21 cellular contexts compared by ENCODE assay signal in genomic region chr16:27281285-27281684, GRCh38. TPM values are rescaled to one million over a fixed set of nuclear protein-coding genes. Genes with fewer than 3 reads are reported as not detected.
DNase-seq lines count a peak whose midpoint lies in the region; ATAC-seq, FAIRE-seq and TF ChIP-seq lines count a peak whose summit lies in the region.
"Had no signal": no experiment of that assay in that cellular context is flagged by ENCODE, and none has a peak within 500 bp of the region (broad histone marks: within the 10 kb centered on the region; RNA-seq: fewer than 3 reads in every experiment).

No MANE protein-coding gene starts in this region.

- no peak overlapping the region for H4K91ac ChIP-seq in H1 (replicated peaks; ENCODE audit: insufficient read length, low read length)

- TF ChIP-seq RAD21 in H1 (IDR thresholded peaks at IDR 0.05 in 1 of 2, conservative IDR thresholded peaks at IDR 0.05 in 1 of 2; ENCODE audit: low read depth in 2 of 2, low read length in 2 of 2): no peak

- peaks cover 23% of the 10 kb centered on the region for H3K27me3 Mint-ChIP-seq in T-helper 1 cell treated with Interleukin-12 subunit alpha and Interleukin-12 subunit beta and Interleukin-4 antibody, amounts not matched to agents 30 μg/mL and 1 μg/mL, for 36 hours (ENCODE audit: low read depth)
- no peaks in the 10 kb centered on the region for H3K27me3 Mint-ChIP-seq in stimulated activated naive CD8-positive, alpha-beta T cell treated with anti-CD3 and anti-CD28 coated beads, Interleukin-15, Interleukin-2, amounts not matched to agents 100 ng/mL and 50 ng/mL, for 24 hours

- H3K36me3 Mint-ChIP-seq in T-helper 1 cell treated with Interleukin-12 subunit alpha and Interleukin-12 subunit beta and Interleukin-4 antibody, amounts not matched to agents 30 μg/mL and 1 μg/mL, for 36 hours (ENCODE audit: low read depth): peaks cover 14% of the 10 kb centered on the region
- H3K36me3 Mint-ChIP-seq in stimulated activated naive CD8-positive, alpha-beta T cell treated with anti-CD3 and anti-CD28 coated beads, Interleukin-15, Interleukin-2, amounts not matched to agents 100 ng/mL and 50 ng/mL, for 24 hours (ENCODE audit: low read depth): no peaks in the 10 kb centered on the region

- POLR2A ChIA-PET in H1 (lab: Charles Lee; ENCODE audit: partially characterized antibody): interaction anchor here (0.6 kb wide), 1 partner anchor 70 kb away, joined by 3 read pairs; no protein-coding TSS in a partner anchor

- no peak for TF ChIP-seq EP300 in H1 (IDR thresholded peaks at IDR 0.05; ENCODE audit: borderline replicate concordance in 1 of 2, low read depth in 2 of 2, low read length in 2 of 2)

- ATAC-seq in stimulated activated naive CD8-positive, alpha-beta T cell treated with anti-CD3 and anti-CD28 coated beads, Interleukin-15, Interleukin-2, amounts not matched to agents 100 U/mL and 50 U/mL, for 24 hours: no peak
- no peak for ATAC-seq in aorta (ENCODE audit: low FRiP score)
- ATAC-seq: HCT116, lower lobe of right lung had no signal

- no peak overlapping the region for H2BK12ac ChIP-seq in H1 (ENCODE audit: low read depth, low read length)

- H3K79me2 ChIP-seq in H1 (ENCODE audit: control insufficient read depth in 1 of 2, insufficient read depth in 2 of 2, low read length in 2 of 2): no peaks in the 10 kb centered on the region
- H3K79me2 ChIP-seq: hepatocyte had no signal

- peak overlapping the region; percentile 23 for H3K27ac Mint-ChIP-seq in T-helper 1 cell treated with Interleukin-12 subunit alpha and Interleukin-12 subunit beta and Interleukin-4 antibody, amounts not matched to agents 30 μg/mL and 1 μg/mL, for 36 hours
- H3K27ac Mint-ChIP-seq in stimulated activated naive CD8-positive, alpha-beta T cell treated with anti-CD3 and anti-CD28 coated beads, Interleukin-15, Interleukin-2, amounts not matched to agents 100 ng/mL and 50 ng/mL, for 24 hours: peak overlapping the region; percentile 81

- H3K9me3 ChIP-seq in H1 (ENCODE audit: insufficient read depth in 2 of 2, low read depth in 1 of 2, low read length in 1 of 2) (no peaks in the 10 kb centered on the region), aorta (ENCODE audit: control insufficient read depth, low read length) (no peaks in the 10 kb centered on the region), testis (no peaks in the 10 kb centered on the region)
- H3K9me3 ChIP-seq: lower lobe of right lung, spleen, upper lobe of left lung had no signal

- H3K4me3 Mint-ChIP-seq in T-helper 1 cell treated with Interleukin-12 subunit alpha and Interleukin-12 subunit beta and Interleukin-4 antibody, amounts not matched to agents 30 μg/mL and 1 μg/mL, for 36 hours: peak overlapping the region; percentile 52
- peak overlapping the region; percentile 1 for H3K4me3 Mint-ChIP-seq in stimulated activated naive CD8-positive, alpha-beta T cell treated with anti-CD3 and anti-CD28 coated beads, Interleukin-15, Interleukin-2, amounts not matched to agents 100 ng/mL and 50 ng/mL, for 24 hours

- no peak overlapping the region for H2BK120ac ChIP-seq in H1 (replicated peaks; ENCODE audit: low read depth, low read length)

- no peaks in the 10 kb centered on the region for H3K27me3 ChIP-seq in H1 (replicated peaks in 1 of 4; ENCODE audit: control insufficient read depth in 3 of 4, extremely low read depth in 1 of 4, insufficient read depth in 3 of 4, low read length in 3 of 4)
- no peaks in the 10 kb centered on the region for H3K27me3 ChIP-seq in aorta (ENCODE audit: control insufficient read depth in 1 of 2, insufficient read depth in 2 of 2, low read length in 1 of 2)
- H3K27me3 ChIP-seq in testis: no peaks in the 10 kb centered on the region
- H3K27me3 ChIP-seq: hepatocyte, spleen, upper lobe of left lung had no signal

- H3K9ac ChIP-seq in H1 (replicated peaks in 1 of 4; ENCODE audit: extremely low read depth in 1 of 4, low read depth in 3 of 4, low read length in 3 of 4): no peak overlapping the region

- no peak overlapping the region for H3K4ac ChIP-seq in H1 (replicated peaks; ENCODE audit: insufficient read length, low read depth, low read length)

- TF ChIP-seq CTCF in H1 (IDR thresholded peaks at IDR 0.05; ENCODE audit: control extremely low read depth in 1 of 3, insufficient read depth in 1 of 3, low read depth in 1 of 3, low read length in 3 of 3): no peak
- no peak for TF ChIP-seq CTCF in testis (IDR thresholded peaks at IDR 0.05)

- intact Hi-C loops in aorta (cut with DNase I) (no loop called here), testis (cut with DNase I; ENCODE audit: low total_unique reads) (no loop called here)

- H3K79me1 ChIP-seq in H1 (ENCODE audit: low read depth, low read length): no peaks in the 10 kb centered on the region

- peaks cover 3% of the 10 kb centered on the region for H3K9me3 Mint-ChIP-seq in T-helper 1 cell treated with Interleukin-12 subunit alpha and Interleukin-12 subunit beta and Interleukin-4 antibody, amounts not matched to agents 30 μg/mL and 1 μg/mL, for 36 hours
- no peaks in the 10 kb centered on the region for H3K9me3 Mint-ChIP-seq in stimulated activated naive CD8-positive, alpha-beta T cell treated with anti-CD3 and anti-CD28 coated beads, Interleukin-15, Interleukin-2, amounts not matched to agents 100 ng/mL and 50 ng/mL, for 24 hours

- no peak overlapping the region for H3K4me2 ChIP-seq in H1 (ENCODE audit: insufficient read depth in 1 of 2, low read depth in 2 of 2, low read length in 2 of 2)
- H3K4me2 ChIP-seq: hepatocyte had no signal

- TF ChIP-seq POLR2A in H1 (IDR thresholded peaks at IDR 0.05; ENCODE audit: control extremely low read depth in 1 of 2, low read depth in 2 of 2, low read length in 2 of 2) (no peak), testis (IDR thresholded peaks at IDR 0.05) (no peak)

- H3K14ac ChIP-seq in H1 (ENCODE audit: insufficient read length): no peak overlapping the region

- H3K56ac ChIP-seq in H1 (replicated peaks; ENCODE audit: insufficient read length, low read depth, low read length): no peak overlapping the region

- H3K4me1 Mint-ChIP-seq in T-helper 1 cell treated with Interleukin-12 subunit alpha and Interleukin-12 subunit beta and Interleukin-4 antibody, amounts not matched to agents 30 μg/mL and 1 μg/mL, for 36 hours (ENCODE audit: low read depth): peaks cover 43% of the 10 kb centered on the region
- peaks cover 58% of the 10 kb centered on the region for H3K4me1 Mint-ChIP-seq in stimulated activated naive CD8-positive, alpha-beta T cell treated with anti-CD3 and anti-CD28 coated beads, Interleukin-15, Interleukin-2, amounts not matched to agents 100 ng/mL and 50 ng/mL, for 24 hours (ENCODE audit: low read depth)

- no peak overlapping the region for H2BK15ac ChIP-seq in H1 (ENCODE audit: low read length)

- H2BK5ac ChIP-seq in H1 (ENCODE audit: low read depth, low read length): no peak overlapping the region

- no peak overlapping the region for H2BK20ac ChIP-seq in H1 (ENCODE audit: low read length)

- no peaks in the 10 kb centered on the region for H4K20me1 ChIP-seq in H1 (replicated peaks in 1 of 2; ENCODE audit: control insufficient read depth in 1 of 2, insufficient read depth in 2 of 2, low read length in 2 of 2)

- no peak overlapping the region for H3K23ac ChIP-seq in H1 (ENCODE audit: insufficient read length)

- WGBS in H1 (ENCODE audit: extremely low coverage in 1 of 2, insufficient coverage in 1 of 2, insufficient read length in 1 of 2, insufficient replicate concordance in 2 of 2, low coverage in 1 of 2, low lambda C conversion rate in 2 of 2, missing lambda C conversion rate in 1 of 2), 2 experiments: 84% methylated on average over 6 of the region's 6 CpGs; no CpG with 5 or more reads in 1 of the 2 experiments
- 49 to 52% methylated on average over 6 of the region's 6 CpGs for WGBS in aorta, 2 donors
- 64 to 75% methylated on average over 6 of the region's 6 CpGs for WGBS in testis, 2 donors

- no peak for FAIRE-seq in H1 (lab: Jason Lieb, UNC)
- FAIRE-seq: RCC 7860 had no signal

- H3K23me2 ChIP-seq in H1 (ENCODE audit: low read depth, low read length): no peaks in the 10 kb centered on the region

- no peak overlapping the region for H4K8ac ChIP-seq in H1 (ENCODE audit: extremely low read depth, insufficient read depth, low read length)

- H3K18ac ChIP-seq in H1 (ENCODE audit: extremely low read depth, low read length): no peak overlapping the region

- H3K4me3 ChIP-seq in H1 (ENCODE audit: extremely low read depth in 1 of 4, insufficient read depth in 2 of 4, low read depth in 3 of 4, low read length in 4 of 4): no peak overlapping the region
- H3K4me3 ChIP-seq in aorta (ENCODE audit: low read length in 2 of 2): no peak overlapping the region
- no peak overlapping the region for H3K4me3 ChIP-seq in testis
- H3K4me3 ChIP-seq: hepatocyte, lower lobe of right lung, spleen, upper lobe of left lung had no signal

- CTCF ChIA-PET in H1 (lab: Charles Lee; ENCODE audit: partially characterized antibody): interaction anchor here (1.1 kb wide), 2 partner anchors 34 to 70 kb away, joined by 3 to 4 read pairs; no protein-coding TSS in a partner anchor

- peak overlapping the region; percentile 2; the same call in 1 of the 2 replicates for H2AFZ ChIP-seq in H1 (ENCODE audit: low read length)
- H2AFZ ChIP-seq: hepatocyte had no signal

- DNase-seq in T-helper 1 cell (no peak), H1 (ENCODE audit: low read depth in 1 of 2, low spot score in 2 of 2) (no peak), HCEC 1CT (no peak), aorta (no peak), testis (no peak)
- DNase-seq in stimulated activated naive CD8-positive, alpha-beta T cell treated with anti-CD3 and anti-CD28 coated beads, Interleukin-15, Interleukin-2, amounts not matched to agents 100 U/mL and 50 U/mL, for 24 hours: no peak
- DNase-seq: central memory CD4-positive, alpha-beta T cell; foreskin fibroblast; lower lobe of right lung; NCI-H510A; retina; spleen; stimulated activated CD4-positive, alpha-beta T cell treated with anti-CD3 and anti-CD28 coated beads, Interleukin-4, amount 100 ng/mL, for 24 hours; T1000; upper lobe of left lung had no signal

- no peak overlapping the region for H3K27ac ChIP-seq in H1 (ENCODE audit: low read depth, low read length)
- no peak overlapping the region for H3K27ac ChIP-seq in aorta (ENCODE audit: low read depth in 1 of 2, low read length in 2 of 2)
- H3K27ac ChIP-seq in testis: no peak overlapping the region
- H3K27ac ChIP-seq: 22Rv1, hepatocyte, lower lobe of right lung, spleen, upper lobe of left lung had no signal

- no peak overlapping the region for H4K5ac ChIP-seq in H1 (ENCODE audit: insufficient read length, low read depth, low read length)

- no peaks in the 10 kb centered on the region for H3K4me1 ChIP-seq in H1 (replicated peaks in 1 of 4; ENCODE audit: control insufficient read depth in 3 of 4, insufficient read depth in 4 of 4, low read length in 3 of 4)
- H3K4me1 ChIP-seq in aorta (ENCODE audit: control insufficient read depth in 1 of 2, insufficient read depth in 2 of 2, low read length in 2 of 2): peaks cover 0 to under 1% of the 10 kb centered on the region in 2 donors
- no peaks in the 10 kb centered on the region for H3K4me1 ChIP-seq in testis

- no peaks in the 10 kb centered on the region for H3K36me3 ChIP-seq in H1 (ENCODE audit: control insufficient read depth in 2 of 4, insufficient read depth in 4 of 4, low read length in 3 of 4)
- no peaks in the 10 kb centered on the region for H3K36me3 ChIP-seq in aorta (ENCODE audit: control insufficient read depth in 1 of 2, insufficient read depth in 2 of 2, low read length in 1 of 2)
- no peaks in the 10 kb centered on the region for H3K36me3 ChIP-seq in testis (ENCODE audit: low read depth, missing control alignments)
- H3K36me3 ChIP-seq: lower lobe of right lung, spleen, upper lobe of left lung had no signal

- H2AK5ac ChIP-seq in H1 (ENCODE audit: low read depth, low read length): no peak overlapping the region

RNA-seq across cellular contexts. Expression of gene NSMCE1, which starts 12.7 kb away (rescaled TPM):
- 16.6 and 18.4 TPM in 2 replicates for total RNA-seq in H1 (2021; fragmentation: NEBNext Ultra II Directional; extraction: Animal tissue kit (Norgen Biotek cat#: 25700))
- polyA plus RNA-seq in H1 (2011; rRNA removed): 8.1 and 8.7 TPM in 2 replicates
- polyA plus RNA-seq in H1 (2011; cell fraction: cytosol; rRNA removed): 14.7 TPM
- 7.4 TPM for polyA plus RNA-seq in H1 (2011; cell fraction: nucleus; rRNA removed)
- 20.7 to 29.4 TPM (median 24.4 TPM) in 4 replicates for polyA plus RNA-seq in H1 (2012, experiment 1 of 2)
- polyA plus RNA-seq in H1 (2012, experiment 2 of 2): 29.3 TPM
- 35.3 TPM for polyA plus RNA-seq in H1 (2013, experiment 1 of 2)
- polyA plus RNA-seq in H1 (2013, experiment 2 of 2): 37.6 TPM
- polyA minus RNA-seq in H1 (2011; rRNA and poly(A)+ RNA removed): 6.5 and 28.8 TPM in 2 replicates
- 7.0 TPM for polyA minus RNA-seq in H1 (2011; cell fraction: cytosol; rRNA and poly(A)+ RNA removed)
- polyA minus RNA-seq in H1 (2011; cell fraction: nucleus; rRNA and poly(A)+ RNA removed): 3.3 TPM
- total RNA-seq in aorta: 10 to 100 TPM; 34.6 to 39.1 TPM
- 10 to 100 TPM; 71.0 to 74.2 TPM for polyA plus RNA-seq in aorta
- 10 to 100 TPM; 58.1 to 71.1 TPM for total RNA-seq in testis
- polyA plus RNA-seq in testis (ENCODE audit: insufficient read depth, low read depth, low replicate concordance): 135 TPM

RNA-seq across cellular contexts. Expression of gene IL4R, which starts 32.5 kb away (rescaled TPM):
- 29.4 and 32.7 TPM in 2 replicates for total RNA-seq in H1 (2021; fragmentation: NEBNext Ultra II Directional; extraction: Animal tissue kit (Norgen Biotek cat#: 25700))
- 29.1 and 38.2 TPM in 2 replicates for polyA plus RNA-seq in H1 (2011; rRNA removed)
- 25.4 TPM for polyA plus RNA-seq in H1 (2011; cell fraction: cytosol; rRNA removed)
- polyA plus RNA-seq in H1 (2011; cell fraction: nucleus; rRNA removed): 31.2 TPM
- polyA plus RNA-seq in H1 (2012, experiment 1 of 2): 22.5 to 25.9 TPM (median 24.5 TPM) in 4 replicates
- 21.4 TPM for polyA plus RNA-seq in H1 (2012, experiment 2 of 2)
- polyA plus RNA-seq in H1 (2013, experiment 1 of 2): 34.5 TPM
- 34.4 TPM for polyA plus RNA-seq in H1 (2013, experiment 2 of 2)
- 26.9 and 37.0 TPM in 2 replicates for polyA minus RNA-seq in H1 (2011; rRNA and poly(A)+ RNA removed)
- 15.6 TPM for polyA minus RNA-seq in H1 (2011; cell fraction: cytosol; rRNA and poly(A)+ RNA removed)
- 17.7 TPM for polyA minus RNA-seq in H1 (2011; cell fraction: nucleus; rRNA and poly(A)+ RNA removed)
- total RNA-seq in aorta: 100 to 1,000 TPM in 1 of 2 donors, 10 to 100 TPM in 1; 91.7 to 138 TPM
- 10 to 100 TPM in 1 of 2 donors, 1 to 10 TPM in 1; 7.5 to 50.7 TPM for polyA plus RNA-seq in aorta
- 10 to 100 TPM; 68.6 to 70.7 TPM for total RNA-seq in testis
- polyA plus RNA-seq in testis (ENCODE audit: insufficient read depth, low read depth, low replicate concordance): 41.4 TPM
